In genomic region chrX:101410461-101410860, GRCh38 we compare ENCODE assay signal across 12 cellular contexts. TPM values are rescaled to one million over a fixed set of nuclear protein-coding genes. Genes with fewer than 3 reads are reported as not detected.
DNase-seq lines count a peak whose midpoint lies in the region; ATAC-seq and TF ChIP-seq lines count a peak whose summit lies in the region.
"Had no signal": no experiment of that assay in that cellular context is flagged by ENCODE, and none has a peak within 500 bp of the region (broad histone marks: within the 10 kb centered on the region; RNA-seq: fewer than 3 reads in every experiment).

No MANE protein-coding gene starts in this region.

- H3K27ac ChIP-seq in CD8-positive, alpha-beta memory T cell (ENCODE audit: low read depth, low read length) = no peak overlapping the region
- no peak overlapping the region for H3K27ac ChIP-seq in PC-3 (ENCODE audit: low read length)
- H3K27ac ChIP-seq in neural cell (ENCODE audit: low read length) = no peak overlapping the region
- peak overlapping the region in 1 of 4 donors; percentile 33 for H3K27ac ChIP-seq in tibial nerve
- H3K27ac ChIP-seq: epithelial cell of prostate, pancreas had no signal

- H3K27ac Mint-ChIP-seq in CD8-positive, alpha-beta memory T cell = peak overlapping the region; percentile 47 to 93 (median 83)

- H3K9me2 ChIP-seq in PC-3 (replicated peaks; ENCODE audit: low read length) = no peaks in the 10 kb centered on the region
- no peaks in the 10 kb centered on the region for H3K9me2 ChIP-seq in neural cell (ENCODE audit: insufficient read depth, low read length)

- H3K4me1 Mint-ChIP-seq in CD8-positive, alpha-beta memory T cell = peaks cover 36 to 69% (median 60%) of the 10 kb centered on the region in 3 donors

- no peak overlapping the region for H3K4me3 ChIP-seq in CD8-positive, alpha-beta memory T cell (ENCODE audit: low read length)
- H3K4me3 ChIP-seq in PC-3 (ENCODE audit: low read length) (peak overlapping the region; percentile 95), neural cell (ENCODE audit: low read length) (peak overlapping the region; percentile 79), tibial nerve (no peak overlapping the region)

- TF ChIP-seq POLR2A in tibial nerve (IDR thresholded peaks at IDR 0.05) = no peak

- peak in 1 of 5 donors; percentile 31 for DNase-seq in CD8-positive, alpha-beta memory T cell
- no peak for DNase-seq in PC-3
- DNase-seq in effector CD8-positive, alpha-beta T cell (lab: John Stamatoyannopoulos, UW) = peak; percentile 1
- no peak for DNase-seq in NCI-H1930 (lab: John Stamatoyannopoulos, UW)
- DNase-seq in tibial nerve (ENCODE audit: low spot score in 2 of 2) = no peak
- DNase-seq in SW480 (ENCODE audit: low spot score) = no peak
- DNase-seq: NCI-H226; pancreas; stimulated activated CD8-positive, alpha-beta memory T cell treated with anti-CD3 and anti-CD28 coated beads, Interleukin-4, amount 100 ng/mL, for 48 hours had no signal

- POLR2A ChIA-PET in CD8-positive, alpha-beta memory T cell (lab: Charles Lee) = no interaction called here
- POLR2A ChIA-PET in PC-3 (lab: Charles Lee; ENCODE audit: unreplicated experiment) = no interaction called here

- H3K36me3 Mint-ChIP-seq in CD8-positive, alpha-beta memory T cell = peaks cover 0 to 31% (median 3%) of the 10 kb centered on the region in 3 donors

- H3K36me3 ChIP-seq in CD8-positive, alpha-beta memory T cell (ENCODE audit: insufficient read depth, low read length) = peaks cover 6% of the 10 kb centered on the region
- peaks cover 15% of the 10 kb centered on the region; the same call in 1 of the 2 replicates for H3K36me3 ChIP-seq in PC-3 (ENCODE audit: low read depth, low read length)
- no peaks in the 10 kb centered on the region for H3K36me3 ChIP-seq in neural cell (ENCODE audit: insufficient read depth, low read length)
- H3K36me3 ChIP-seq in tibial nerve = peaks cover 0 to 16% (median 0%) of the 10 kb centered on the region in 3 donors
- H3K36me3 ChIP-seq: pancreas had no signal

- peaks cover 26% of the 10 kb centered on the region for H3K4me1 ChIP-seq in CD8-positive, alpha-beta memory T cell (ENCODE audit: insufficient read depth, low read length)
- H3K4me1 ChIP-seq in PC-3 (ENCODE audit: insufficient read depth, low read length) (peaks cover 12% of the 10 kb centered on the region), tibial nerve (peaks cover 0 to 46% (median 4%) of the 10 kb centered on the region in 4 donors)
- H3K4me1 ChIP-seq: pancreas had no signal

- ATAC-seq in PC-3 = no peak
- no peak for ATAC-seq in GM21528 (IDR thresholded peaks at IDR 0.05; ENCODE audit: low FRiP score, unreplicated experiment)
- ATAC-seq: pancreas had no signal

- H3K9me3 ChIP-seq in CD8-positive, alpha-beta memory T cell (ENCODE audit: low read length) = no peaks in the 10 kb centered on the region
- H3K9me3 ChIP-seq in PC-3 (ENCODE audit: low read length) = no peaks in the 10 kb centered on the region
- no peaks in the 10 kb centered on the region for H3K9me3 ChIP-seq in neural cell (ENCODE audit: low read length)
- no peaks in the 10 kb centered on the region for H3K9me3 ChIP-seq in tibial nerve
- H3K9me3 ChIP-seq: pancreas had no signal

- no TSS peak for BruUV-seq in PC-3 (replicated peaks; lab: Mats Ljungman, UMichigan)

- intact Hi-C loops in PC-3 (cut with micrococcal nuclease) = no loop called here

- H4K20me1 ChIP-seq in PC-3 (ENCODE audit: low read length) = peaks cover 11% of the 10 kb centered on the region; the same call in 1 of the 2 replicates
- no peaks in the 10 kb centered on the region for H4K20me1 ChIP-seq in neural cell (ENCODE audit: insufficient read depth)

- peaks cover 0 to 10% of the 10 kb centered on the region in 2 donors for H3K27me3 Mint-ChIP-seq in CD8-positive, alpha-beta memory T cell

- CTCF ChIA-PET in CD8-positive, alpha-beta memory T cell (lab: Charles Lee) = no interaction called here
- CTCF ChIA-PET in PC-3 (lab: Charles Lee) = no interaction called here

- TF ChIP-seq RAD21 in neural cell (conservative IDR thresholded peaks at IDR 0.05) = no peak

- TF ChIP-seq EP300 in neural cell (conservative IDR thresholded peaks at IDR 0.05; ENCODE audit: poor library complexity, severe bottlenecking) = no peak
- no peak for TF ChIP-seq EP300 in tibial nerve (IDR thresholded peaks at IDR 0.05)

- H3K4me2 ChIP-seq in PC-3 (ENCODE audit: low read length) (peak overlapping the region; percentile 89), neural cell (ENCODE audit: low read length) (peak overlapping the region; percentile 73)

- H2AFZ ChIP-seq in PC-3 (ENCODE audit: low read length) = no peak overlapping the region
- H2AFZ ChIP-seq in neural cell (ENCODE audit: low read depth, low read length) = no peak overlapping the region

- no peak for TF ChIP-seq CTCF in PC-3 (conservative IDR thresholded peaks at IDR 0.05; ENCODE audit: low read depth, low read length)
- no peak for TF ChIP-seq CTCF in neural cell (IDR thresholded peaks at IDR 0.05; ENCODE audit: poor library complexity, severe bottlenecking)
- TF ChIP-seq CTCF in tibial nerve (IDR thresholded peaks at IDR 0.05) = no peak

- peak overlapping the region; percentile 37 to 92 (median 59) for H3K4me3 Mint-ChIP-seq in CD8-positive, alpha-beta memory T cell

- 31 to 48% methylated on average over 7 of the region's 7 CpGs for WGBS in tibial nerve, 2 donors

- H3K9ac ChIP-seq in PC-3 (ENCODE audit: low read length) (no peak overlapping the region), neural cell (ENCODE audit: low read length) (no peak overlapping the region)

- H3K27me3 ChIP-seq in CD8-positive, alpha-beta memory T cell (ENCODE audit: insufficient read depth, low read length, poor library complexity, severe bottlenecking) = no peaks in the 10 kb centered on the region
- H3K27me3 ChIP-seq in PC-3 (ENCODE audit: low read length) = no peaks in the 10 kb centered on the region
- H3K27me3 ChIP-seq in neural cell (ENCODE audit: insufficient read depth, low read depth, low read length) = no peaks in the 10 kb centered on the region
- peaks cover 0 to 13% of the 10 kb centered on the region in 2 donors for H3K27me3 ChIP-seq in tibial nerve
- H3K27me3 ChIP-seq: pancreas had no signal

- H3K79me2 ChIP-seq in PC-3 (ENCODE audit: low read length) (peaks cover 67% of the 10 kb centered on the region), neural cell (replicated peaks; ENCODE audit: insufficient read depth, low read length) (peaks cover 34% of the 10 kb centered on the region)

- H3K9me3 Mint-ChIP-seq in CD8-positive, alpha-beta memory T cell = no peaks in the 10 kb centered on the region

- H3F3A ChIP-seq in PC-3 (ENCODE audit: low read length, unreplicated experiment) (no peaks in the 10 kb centered on the region), neural cell (ENCODE audit: insufficient read depth, low read length, poor library complexity, severe bottlenecking) (no peaks in the 10 kb centered on the region)

TF ChIP-seq in neural cell, 6 proteins besides CTCF, POLR2A, EP300 and RAD21 (continues in another document):
- no peak for TF ChIP-seq REST (IDR thresholded peaks at IDR 0.05; ENCODE audit: borderline replicate concordance)
- TF ChIP-seq TAF1 (IDR thresholded peaks at IDR 0.05; ENCODE audit: low read depth) = no peak
- no peak for TF ChIP-seq EZH2 (IDR thresholded peaks at IDR 0.05; ENCODE audit: borderline replicate concordance, insufficient read depth, low read length, poor library complexity, severe bottlenecking)
- TF ChIP-seq POLR2AphosphoS5 (IDR thresholded peaks at IDR 0.05) = no peak
- TF ChIP-seq MXI1 (conservative IDR thresholded peaks at IDR 0.05; ENCODE audit: poor library complexity, severe bottlenecking) = no peak

RNA-seq across cellular contexts. Expression of gene HNRNPH2, which starts 2.4 kb away (rescaled TPM):
- 10 to 100 TPM; 21.3 to 22.0 TPM for total RNA-seq in CD8-positive, alpha-beta memory T cell
- 78.7 TPM for polyA plus RNA-seq in CD8-positive, alpha-beta memory T cell
- total RNA-seq in PC-3 (2014; rRNA removed) (54.8 TPM in 2 replicates), tibial nerve (10 to 100 TPM; 31.2 to 46.0 (median 40.1) TPM)
- 136 and 167 TPM in 2 replicates for polyA plus RNA-seq in neural cell
- polyA minus RNA-seq in neural cell = 98.4 and 105 TPM in 2 replicates

RNA-seq across cellular contexts. Expression of gene GLA, which starts 2.7 kb away (rescaled TPM):
- total RNA-seq in CD8-positive, alpha-beta memory T cell = 10 to 100 TPM; 43.3 to 44.2 TPM
- polyA plus RNA-seq in CD8-positive, alpha-beta memory T cell = 17.0 TPM
- 41.9 and 54.8 TPM in 2 replicates for total RNA-seq in PC-3 (2014; rRNA removed)
- 39.0 and 57.5 TPM in 2 replicates for polyA plus RNA-seq in neural cell
- polyA minus RNA-seq in neural cell = 9.7 and 12.4 TPM in 2 replicates
- 10 to 100 TPM; 18.1 to 20.1 (median 19.2) TPM for total RNA-seq in tibial nerve

RNA-seq across cellular contexts. Expression of gene RPL36A, which starts 19.6 kb away (rescaled TPM):
- total RNA-seq in CD8-positive, alpha-beta memory T cell = 100 to 1,000 TPM; 332 to 416 TPM
- 2,098 TPM for polyA plus RNA-seq in CD8-positive, alpha-beta memory T cell
- 914 and 1,023 TPM in 2 replicates for total RNA-seq in PC-3 (2014; rRNA removed)
- 1,366 and 1,978 TPM in 2 replicates for polyA plus RNA-seq in neural cell
- polyA minus RNA-seq in neural cell = 95.9 and 408 TPM in 2 replicates
- 1,000 to 10,000 TPM in 3 of 4 donors, 100 to 1,000 TPM in 1; 493 to 1,912 (median 1,279) TPM for total RNA-seq in tibial nerve

RNA-seq across cellular contexts. Expression of gene BTK, which starts 24.5 kb away (rescaled TPM):
- total RNA-seq in CD8-positive, alpha-beta memory T cell = under 1 TPM; 0.48 to 0.60 TPM
- polyA plus RNA-seq in CD8-positive, alpha-beta memory T cell = not detected
- total RNA-seq in PC-3 (2014; rRNA removed) = not detected in 2 replicates
- polyA plus RNA-seq in neural cell = not detected in 2 replicates
- polyA minus RNA-seq in neural cell = not detected in 2 replicates
- total RNA-seq in tibial nerve = 10 to 100 TPM in 1 of 4 donors, 1 to 10 TPM in 3; 2.5 to 19.7 (median 4.9) TPM

Comparison
In these comparisons a context has a peak if more than half of its experiments do, and no peak if none do; other contexts are left out.
1. H3K4me3 ChIP-seq: peak in PC-3 (single experiment) and neural cell (single experiment); none in CD8-positive, alpha-beta memory T cell (single experiment) and tibial nerve (0 of 4).